Comparison of ENCODE assay signal across 20 cellular contexts in the genomic region with DNA sequence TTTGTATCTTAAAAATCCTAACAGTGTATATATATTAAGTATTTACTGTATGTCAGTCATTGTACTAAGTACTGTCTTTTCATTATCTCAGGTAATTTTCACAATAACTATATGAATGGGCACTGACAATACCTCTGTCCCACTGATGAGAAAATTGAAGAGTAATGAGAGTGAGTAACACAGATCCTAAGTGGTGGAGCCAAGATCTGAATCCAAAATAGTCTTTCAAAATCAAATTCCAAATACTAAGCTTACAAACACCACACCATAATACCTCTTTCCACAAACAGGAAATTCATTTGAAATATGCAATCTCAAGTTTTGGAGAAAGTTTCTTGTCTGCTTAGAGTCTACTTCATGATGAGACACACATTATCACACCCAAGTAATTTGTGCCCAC.
A peak's percentile ranks its signal among the peaks of the same experiment; 100 is the strongest.
DNase-seq lines count a peak whose midpoint lies in the region; ATAC-seq, FAIRE-seq and TF ChIP-seq lines count a peak whose summit lies in the region.
"Had no signal": no experiment of that assay in that cellular context is flagged by ENCODE, and none has a peak within 500 bp of the region (broad histone marks: within the 10 kb centered on the region; RNA-seq: fewer than 3 reads in every experiment).

No MANE protein-coding gene starts in this region.

- H3K36me3 ChIP-seq in GM12878 (ENCODE audit: control insufficient read depth in 2 of 2, insufficient read depth in 2 of 2, low read length in 1 of 2), result no peaks in the 10 kb centered on the region
- H3K36me3 ChIP-seq: ovary had no signal

- no peaks in the 10 kb centered on the region for H3K79me1 ChIP-seq in H9 (ENCODE audit: insufficient read depth, low read depth, low read length, poor library complexity, severe bottlenecking)

- RAD21 ChIA-PET in GM12878 (lab: Charles Lee; ENCODE audit: unreplicated experiment), result interaction anchor here (0.8 kb wide), 1 partner anchor 84 kb away, joined by 3 read pairs; no protein-coding TSS in a partner anchor

- no peak overlapping the region for H3K23ac ChIP-seq in H9 (ENCODE audit: insufficient read length, low read depth, low read length)

- H3K56ac ChIP-seq in H9 (ENCODE audit: insufficient read length, low read depth, low read length), result no peak overlapping the region

- no peak overlapping the region for H3K27ac Mint-ChIP-seq in H9
- H3K27ac Mint-ChIP-seq: activated CD4-positive, alpha-beta T cell treated with anti-CD3 and anti-CD28 coated beads, Interleukin-2, amount 10 ng/mL, durations not matched to agents 7 days and 5 days; activated T-helper 1 cell treated with anti-CD3 and anti-CD28 coated beads, Interleukin-12 subunit alpha, Interleukin-12 subunit beta, Interleukin-2, Interleukin-4 antibody, amounts not matched to agents 30 ng/mL and 10 ng/mL and 1 ng/mL, durations not matched to agents 14 hours and 24 hours and 36 hours had no signal

- H2AK5ac ChIP-seq in H9 (ENCODE audit: insufficient read length, low read length), result no peak overlapping the region

- no peak overlapping the region for H2BK120ac ChIP-seq in H9 (ENCODE audit: low read depth, low read length, poor library complexity, severe bottlenecking)

- TF ChIP-seq RAD21 in GM12878 (IDR thresholded peaks at IDR 0.05; ENCODE audit: insufficient read depth, low read depth, low read length), result no peak

- H3K14ac ChIP-seq in H9 (ENCODE audit: insufficient read depth, low read length), result no peak overlapping the region

- TF ChIP-seq CTCF in GM12878 (IDR thresholded peaks at IDR 0.05 in 2 of 3, conservative IDR thresholded peaks at IDR 0.05 in 1 of 3; ENCODE audit: control insufficient read depth in 2 of 3, extremely low read depth in 1 of 3, insufficient read depth in 1 of 3, low read depth in 3 of 3, low read length in 3 of 3) (no peak), H9 (conservative IDR thresholded peaks at IDR 0.05) (no peak), GM10248 (IDR thresholded peaks at IDR 0.05; ENCODE audit: control extremely low read depth, extremely low read depth, low read depth, missing control alignments) (no peak)

- no peak for FAIRE-seq in GM12878 (lab: Jason Lieb, UNC)
- FAIRE-seq: D721Med, H1, HepG2 had no signal

- H3K27me3 ChIP-seq in GM12878 (replicated peaks in 1 of 2; ENCODE audit: control insufficient read depth in 2 of 2, insufficient read depth in 2 of 2, low read length in 1 of 2) (no peaks in the 10 kb centered on the region), H9 (ENCODE audit: insufficient read depth, low read length) (no peaks in the 10 kb centered on the region)
- H3K27me3 ChIP-seq: ovary had no signal

- H3K27ac ChIP-seq in GM12878 (ENCODE audit: control insufficient read depth, insufficient read depth) (no peak overlapping the region), H9 (ENCODE audit: insufficient read length, low read depth, low read length) (no peak overlapping the region)
- H3K27ac ChIP-seq: epithelial cell of prostate, ovary had no signal

- H4K5ac ChIP-seq in H9 (ENCODE audit: insufficient read length, low read depth, low read length), result no peak overlapping the region

- no peaks in the 10 kb centered on the region for H3K23me2 ChIP-seq in H9 (ENCODE audit: insufficient read length, low read depth, low read length, poor library complexity, severe bottlenecking)

- CTCF ChIA-PET in GM12878 (lab: Yijun Ruan, JAX) (interaction anchor here (1.0 to 1.5 kb wide), 3 partner anchors 55 to 121 kb away, joined by 3 to 4 read pairs (median 4); no protein-coding TSS in a partner anchor), GM10248 (lab: Yijun Ruan, JAX) (interaction anchor here (1.0 to 1.3 kb wide), 3 partner anchors 27 to 53 kb away, joined by 3 read pairs; no protein-coding TSS in a partner anchor)

- no peak overlapping the region for H3K18ac ChIP-seq in H9 (ENCODE audit: insufficient read length, low read depth, low read length)

- H3K9me3 ChIP-seq in GM12878 (replicated peaks; ENCODE audit: control insufficient read depth, insufficient read depth, low read length), result no peaks in the 10 kb centered on the region; the same call in 2 of the 3 replicates
- no peaks in the 10 kb centered on the region for H3K9me3 ChIP-seq in H9 (ENCODE audit: control insufficient read depth, low read depth, low read length)
- H3K9me3 ChIP-seq: ovary had no signal

- no peaks in the 10 kb centered on the region for H3K36me3 Mint-ChIP-seq in H9 (ENCODE audit: insufficient read depth in 1 of 3, low read depth in 3 of 3)

- no TSS peak for BruUV-seq in GM12878 (replicated peaks; lab: Mats Ljungman, UMichigan)

- in situ Hi-C loops in GM12878 (cut with MboI), result no loop called here

- SMC1A ChIA-PET in GM12878 (lab: Charles Lee; ENCODE audit: uncharacterized antibody, unreplicated experiment), result interaction anchor here (0.6 to 1.7 kb wide), 7 partner anchors 10 to 121 kb away, joined by 3 to 4 read pairs (median 3); no protein-coding TSS in a partner anchor

- TF ChIP-seq POLR2A in GM12878 (IDR thresholded peaks at IDR 0.05; ENCODE audit: low read depth, low read length), result no peak

- TF ChIP-seq EP300 in GM12878 (IDR thresholded peaks at IDR 0.05; ENCODE audit: borderline replicate concordance in 1 of 2, control insufficient read depth in 1 of 2, low read depth in 2 of 2, low read length in 2 of 2), result no peak

- no peak overlapping the region for H2BK15ac ChIP-seq in H9 (ENCODE audit: low read depth, low read length)

- H3K4me1 ChIP-seq in GM12878 (ENCODE audit: control insufficient read depth, insufficient read depth, low read length) (peaks cover 15% of the 10 kb centered on the region), H9 (ENCODE audit: insufficient read depth, low read length) (no peaks in the 10 kb centered on the region; the same call in 1 of the 2 replicates)

- H3K4me3 ChIP-seq in GM12878, result no peak overlapping the region
- H3K4me3 ChIP-seq: ovary had no signal

- peak; percentile 13 for DNase-seq in AG20443 (ENCODE audit: low spot score)
- DNase-seq in GM12878 (ENCODE audit: low read depth, low spot score), result no peak
- no peak for DNase-seq in H9
- DNase-seq in GM10248 (ENCODE audit: extremely low spot score), result no peak
- no peak for DNase-seq in SW 1271 (lab: John Stamatoyannopoulos, UW)
- no peak for DNase-seq in activated T-cell treated with anti-CD3 and anti-CD28 coated beads, Interleukin-2, amount 50 U/mL, for 48 hours
- DNase-seq: activated CD4-positive, alpha-beta T cell treated with anti-CD3 and anti-CD28 coated beads, Interleukin-2, amount 10 ng/mL, durations not matched to agents 7 days and 5 days; kidney glomerular epithelial cell; MV-4-11; NK-92 treated with Interleukin-12 subunit alpha and Interleukin-12 subunit beta, amount 100 ng/mL, for 24 hours; ovary; SHP77; T1000 had no signal

- H4K91ac ChIP-seq in H9 (ENCODE audit: insufficient read length, low read depth, low read length), result no peak overlapping the region

- POLR2A ChIA-PET in GM12878 (lab: Charles Lee), result no interaction called here
- POLR2A ChIA-PET in GM10248 (lab: Yijun Ruan, JAX), result interaction anchor here (0.6 kb wide), 1 partner anchor 431 kb away, joined by 7 read pairs; no protein-coding TSS in a partner anchor

- peaks cover 6 to 7% of the 10 kb centered on the region in 2 experiments; a peak in 3 of 4 replicates for H3K4me1 Mint-ChIP-seq in H9

- no peak overlapping the region for H2BK12ac ChIP-seq in H9 (ENCODE audit: insufficient read length, low read depth, low read length)

- H3K79me2 ChIP-seq in GM12878 (ENCODE audit: control insufficient read depth, insufficient read depth, low read length), result no peaks in the 10 kb centered on the region
- H3K79me2 ChIP-seq in H9 (ENCODE audit: insufficient read depth, low read length), result no peaks in the 10 kb centered on the region

- no peaks in the 10 kb centered on the region; the same call in 1 of the 2 replicates for H3K27me3 Mint-ChIP-seq in H9 (ENCODE audit: low read depth)
- H3K27me3 Mint-ChIP-seq: activated CD4-positive, alpha-beta T cell treated with anti-CD3 and anti-CD28 coated beads, Interleukin-2, amount 10 ng/mL, durations not matched to agents 7 days and 5 days had no signal

- H3K4ac ChIP-seq in H9 (ENCODE audit: low read depth, low read length), result no peak overlapping the region

- no peak overlapping the region for H4K8ac ChIP-seq in H9 (replicated peaks; ENCODE audit: insufficient read length, low read depth, low read length)

- H3K4me2 ChIP-seq in GM12878 (ENCODE audit: control insufficient read depth, insufficient read depth) (no peak overlapping the region), H9 (ENCODE audit: insufficient read depth, insufficient read length, low read length) (no peak overlapping the region)

- no peak overlapping the region for H2BK20ac ChIP-seq in H9 (ENCODE audit: low read depth, low read length, poor library complexity, severe bottlenecking)

- H2AFZ ChIP-seq in GM12878 (ENCODE audit: control insufficient read depth, low read depth, low read length) (no peak overlapping the region), H9 (ENCODE audit: low read length) (no peak overlapping the region)

- H4K20me1 ChIP-seq in GM12878 (ENCODE audit: control insufficient read depth, insufficient read depth), result no peaks in the 10 kb centered on the region
- no peaks in the 10 kb centered on the region for H4K20me1 ChIP-seq in H9 (ENCODE audit: control insufficient read depth, insufficient read depth, insufficient read length)

- H3K4me3 Mint-ChIP-seq in H9, result no peak overlapping the region
- H3K4me3 Mint-ChIP-seq: activated CD4-positive, alpha-beta T cell treated with anti-CD3 and anti-CD28 coated beads, Interleukin-2, amount 10 ng/mL, durations not matched to agents 7 days and 5 days; activated T-helper 1 cell treated with anti-CD3 and anti-CD28 coated beads, Interleukin-12 subunit alpha, Interleukin-12 subunit beta, Interleukin-2, Interleukin-4 antibody, amounts not matched to agents 30 ng/mL and 10 ng/mL and 1 ng/mL, durations not matched to agents 14 hours and 24 hours and 36 hours had no signal

- ATAC-seq in GM19025 (IDR thresholded peaks at IDR 0.05; ENCODE audit: low read depth, unreplicated experiment) (peak; percentile 10), HG02763 (IDR thresholded peaks at IDR 0.05; ENCODE audit: unreplicated experiment) (peak; percentile 27), GM12878 (peak; percentile 9; the same call in 2 of the 3 replicates)
- ATAC-seq: HepG2 had no signal

- intact Hi-C loops in GM12878 (cut with micrococcal nuclease; ENCODE audit: unreplicated experiment), result no loop called here

- H3K9ac ChIP-seq in GM12878 (ENCODE audit: control insufficient read depth, insufficient read depth, low read length) (no peak overlapping the region), H9 (ENCODE audit: extremely low read depth, insufficient read length, low read length) (no peak overlapping the region)

- no peak overlapping the region for H2BK5ac ChIP-seq in H9 (ENCODE audit: insufficient read length, low read length)

- H3T11ph ChIP-seq in H9 (ENCODE audit: low read length), result no peak overlapping the region

- H3K9me3 Mint-ChIP-seq in H9, result no peaks in the 10 kb centered on the region
- H3K9me3 Mint-ChIP-seq: activated T-helper 1 cell treated with anti-CD3 and anti-CD28 coated beads, Interleukin-12 subunit alpha, Interleukin-12 subunit beta, Interleukin-2, Interleukin-4 antibody, amounts not matched to agents 30 ng/mL and 10 ng/mL and 1 ng/mL, durations not matched to agents 14 hours and 24 hours and 36 hours had no signal

TF ChIP-seq in GM12878, 131 proteins besides CTCF, POLR2A, EP300 and RAD21 (continues in another document):
- no peak for TF ChIP-seq SREBF2 (IDR thresholded peaks at IDR 0.05; ENCODE audit: low read length)
- no peak for TF ChIP-seq CEBPB (IDR thresholded peaks at IDR 0.05; ENCODE audit: borderline replicate concordance in 1 of 2, low read depth in 2 of 2, low read length in 2 of 2)
